3 cellular contexts compared by ENCODE assay signal in genomic region chr4:44351069-44351468, GRCh38.
A peak's percentile ranks its signal among the peaks of the same experiment; 100 is the strongest.
TF ChIP-seq lines count a peak whose summit lies in the region.

No MANE protein-coding gene starts in this region.

TF ChIP-seq in SK-N-SH, 30 proteins besides CTCF, POLR2A, EP300 and RAD21:
- no peak for TF ChIP-seq ZBTB33 (IDR thresholded peaks at IDR 0.05; ENCODE audit: borderline replicate concordance, low read depth)
- TF ChIP-seq REST (IDR thresholded peaks at IDR 0.05; ENCODE audit: low read depth, low read length), result peak; percentile 78

TF ChIP-seq in SK-N-SH treated with all-trans-retinoic acid at 6 μM for 48 hours, 23 proteins besides CTCF, POLR2A, EP300 and RAD21 (continued from another document):
- no peak for TF ChIP-seq ZC3H10 (CRISPR knock-in tag; IDR thresholded peaks at IDR 0.05)
- no peak for TF ChIP-seq TCF4 (CRISPR knock-in tag; IDR thresholded peaks at IDR 0.05; ENCODE audit: borderline replicate concordance)
- TF ChIP-seq ISL1 (CRISPR knock-in tag; IDR thresholded peaks at IDR 0.05), result no peak
- no peak for TF ChIP-seq ESRRG (CRISPR knock-in tag; IDR thresholded peaks at IDR 0.05)
- TF ChIP-seq RARB (CRISPR knock-in tag; IDR thresholded peaks at IDR 0.05), result no peak
- no peak for TF ChIP-seq TOX (CRISPR knock-in tag; IDR thresholded peaks at IDR 0.05; ENCODE audit: borderline replicate concordance)
- TF ChIP-seq ARNTL (CRISPR knock-in tag; IDR thresholded peaks at IDR 0.05; ENCODE audit: borderline replicate concordance, low read depth), result no peak
- no peak for TF ChIP-seq ZFP3 (CRISPR knock-in tag; IDR thresholded peaks at IDR 0.05)
- no peak for TF ChIP-seq GLIS3 (CRISPR knock-in tag; IDR thresholded peaks at IDR 0.05)
- no peak for TF ChIP-seq POU6F1 (CRISPR knock-in tag; IDR thresholded peaks at IDR 0.05; ENCODE audit: borderline replicate concordance, low read depth)
- TF ChIP-seq OSR1 (CRISPR knock-in tag; IDR thresholded peaks at IDR 0.05), result no peak
- TF ChIP-seq ZFP30 (CRISPR knock-in tag; IDR thresholded peaks at IDR 0.05), result no peak
- no peak for TF ChIP-seq BACH2 (CRISPR knock-in tag; IDR thresholded peaks at IDR 0.05; ENCODE audit: borderline replicate concordance)
- no peak for TF ChIP-seq CSDC2 (CRISPR knock-in tag; IDR thresholded peaks at IDR 0.05)

TF ChIP-seq in GM12878, 131 proteins besides CTCF, POLR2A, EP300 and RAD21 (continued from another document):
- peak; percentile 59; the same call in 1 of the 2 replicates for TF ChIP-seq REST (IDR thresholded peaks at IDR 0.05; ENCODE audit: low read depth, low read length)
- TF ChIP-seq SREBF2 (IDR thresholded peaks at IDR 0.05; ENCODE audit: low read length), result no peak
- no peak for TF ChIP-seq USF2 (IDR thresholded peaks at IDR 0.05; ENCODE audit: borderline replicate concordance, low read depth, low read length)
- no peak for TF ChIP-seq MYC (IDR thresholded peaks at IDR 0.05; ENCODE audit: insufficient read depth, insufficient read length, insufficient replicate concordance, low read length, severe bottlenecking)
- TF ChIP-seq RUNX3 (IDR thresholded peaks at IDR 0.05; ENCODE audit: low read length), result no peak
